Comparison of ENCODE assay signal across 20 cellular contexts in genomic region chr15:71874245-71874644, GRCh38.
"Had no signal": no experiment of that assay in that cellular context is flagged by ENCODE, and none has a peak within 500 bp of the region (broad histone marks: within the 10 kb centered on the region; RNA-seq: fewer than 3 reads in every experiment).

No MANE protein-coding gene starts in this region.

- H3K9me3 ChIP-seq: right atrium auricular region, suprapubic skin, upper lobe of left lung had no signal

- ATAC-seq: activated CD8-positive, alpha-beta memory T cell treated with anti-CD3 and anti-CD28 coated beads, Interleukin-2, amount 10 ng/mL, durations not matched to agents 7 days and 5 days; left ventricle myocardium superior; natural killer cell treated with Interleukin-12 subunit alpha and Interleukin-12 subunit beta and Interleukin-15 and Interleukin-18, amount 100 ng/mL, for 72 hours had no signal

- H3K27ac Mint-ChIP-seq: activated CD4-positive, alpha-beta memory T cell treated with anti-CD3 and anti-CD28 coated beads for 36 hours; activated CD8-positive, alpha-beta memory T cell treated with anti-CD3 and anti-CD28 coated beads, Interleukin-2, amount 10 ng/mL, durations not matched to agents 7 days and 5 days; endodermal cell; natural killer cell treated with Interleukin-12 subunit alpha and Interleukin-12 subunit beta and Interleukin-15 and Interleukin-18, amount 100 ng/mL, for 72 hours; progenitor cell of endocrine pancreas; stimulated activated naive CD8-positive, alpha-beta T cell treated with anti-CD3 and anti-CD28 coated beads, Interleukin-15, Interleukin-2, amounts not matched to agents 100 ng/mL and 50 ng/mL, for 24 hours had no signal

- H3K9me3 Mint-ChIP-seq: activated CD4-positive, alpha-beta memory T cell treated with anti-CD3 and anti-CD28 coated beads for 36 hours; endodermal cell; natural killer cell treated with Interleukin-12 subunit alpha and Interleukin-12 subunit beta and Interleukin-15 and Interleukin-18, amount 100 ng/mL, for 72 hours; stimulated activated naive CD8-positive, alpha-beta T cell treated with anti-CD3 and anti-CD28 coated beads, Interleukin-15, Interleukin-2, amounts not matched to agents 100 ng/mL and 50 ng/mL, for 24 hours had no signal

- H3K27ac ChIP-seq: right atrium auricular region, skin epidermis, suprapubic skin, upper lobe of left lung had no signal

- H3K36me3 Mint-ChIP-seq: natural killer cell treated with Interleukin-12 subunit alpha and Interleukin-12 subunit beta and Interleukin-15 and Interleukin-18, amount 100 ng/mL, for 72 hours had no signal

- H3K4me1 ChIP-seq: right atrium auricular region, suprapubic skin, upper lobe of left lung had no signal

- H3K27me3 ChIP-seq: right atrium auricular region, suprapubic skin, upper lobe of left lung had no signal

- H3K27me3 Mint-ChIP-seq: activated CD4-positive, alpha-beta memory T cell treated with anti-CD3 and anti-CD28 coated beads for 36 hours; activated CD8-positive, alpha-beta memory T cell treated with anti-CD3 and anti-CD28 coated beads, Interleukin-2, amount 10 ng/mL, durations not matched to agents 7 days and 5 days; natural killer cell treated with Interleukin-12 subunit alpha and Interleukin-12 subunit beta and Interleukin-15 and Interleukin-18, amount 100 ng/mL, for 72 hours; progenitor cell of endocrine pancreas; stimulated activated naive CD8-positive, alpha-beta T cell treated with anti-CD3 and anti-CD28 coated beads, Interleukin-15, Interleukin-2, amounts not matched to agents 100 ng/mL and 50 ng/mL, for 24 hours had no signal

- H3K4me3 Mint-ChIP-seq: activated CD4-positive, alpha-beta memory T cell treated with anti-CD3 and anti-CD28 coated beads for 36 hours; activated CD8-positive, alpha-beta memory T cell treated with anti-CD3 and anti-CD28 coated beads, Interleukin-2, amount 10 ng/mL, durations not matched to agents 7 days and 5 days; endodermal cell; natural killer cell treated with Interleukin-12 subunit alpha and Interleukin-12 subunit beta and Interleukin-15 and Interleukin-18, amount 100 ng/mL, for 72 hours; stimulated activated naive CD8-positive, alpha-beta T cell treated with anti-CD3 and anti-CD28 coated beads, Interleukin-15, Interleukin-2, amounts not matched to agents 100 ng/mL and 50 ng/mL, for 24 hours had no signal

- DNase-seq: activated CD4-positive, alpha-beta memory T cell treated with anti-CD3 and anti-CD28 coated beads for 36 hours; activated CD4-positive, CD25-positive, alpha-beta regulatory T cell treated with anti-CD3 and anti-CD28 coated beads, Interleukin-2, amount 50 U/mL, for 72 hours; activated CD8-positive, alpha-beta memory T cell treated with anti-CD3 and anti-CD28 coated beads, Interleukin-2, amount 10 ng/mL, durations not matched to agents 7 days and 5 days; activated effector memory CD4-positive, alpha-beta T cell treated with Interleukin-2 at 50 U/mL for 16 hours; activated naive CD4-positive, alpha-beta T cell treated with anti-CD3 and anti-CD28 coated beads, Interleukin-2, amount 50 U/mL, for 16 hours; activated T-cell treated with anti-CD3 and anti-CD28 coated beads, Interleukin-2, amount 50 U/mL, for 1 hour; dermis blood vessel endothelial cell; endodermal cell; kidney glomerular epithelial cell; left ventricle myocardium superior; mesenchymal stem cell; nucleus accumbens; stimulated activated CD4-positive, alpha-beta T cell treated with anti-CD3 and anti-CD28 coated beads, Interleukin-4, amount 100 ng/mL, for 24 hours; upper lobe of left lung had no signal
